In the genomic region with DNA sequence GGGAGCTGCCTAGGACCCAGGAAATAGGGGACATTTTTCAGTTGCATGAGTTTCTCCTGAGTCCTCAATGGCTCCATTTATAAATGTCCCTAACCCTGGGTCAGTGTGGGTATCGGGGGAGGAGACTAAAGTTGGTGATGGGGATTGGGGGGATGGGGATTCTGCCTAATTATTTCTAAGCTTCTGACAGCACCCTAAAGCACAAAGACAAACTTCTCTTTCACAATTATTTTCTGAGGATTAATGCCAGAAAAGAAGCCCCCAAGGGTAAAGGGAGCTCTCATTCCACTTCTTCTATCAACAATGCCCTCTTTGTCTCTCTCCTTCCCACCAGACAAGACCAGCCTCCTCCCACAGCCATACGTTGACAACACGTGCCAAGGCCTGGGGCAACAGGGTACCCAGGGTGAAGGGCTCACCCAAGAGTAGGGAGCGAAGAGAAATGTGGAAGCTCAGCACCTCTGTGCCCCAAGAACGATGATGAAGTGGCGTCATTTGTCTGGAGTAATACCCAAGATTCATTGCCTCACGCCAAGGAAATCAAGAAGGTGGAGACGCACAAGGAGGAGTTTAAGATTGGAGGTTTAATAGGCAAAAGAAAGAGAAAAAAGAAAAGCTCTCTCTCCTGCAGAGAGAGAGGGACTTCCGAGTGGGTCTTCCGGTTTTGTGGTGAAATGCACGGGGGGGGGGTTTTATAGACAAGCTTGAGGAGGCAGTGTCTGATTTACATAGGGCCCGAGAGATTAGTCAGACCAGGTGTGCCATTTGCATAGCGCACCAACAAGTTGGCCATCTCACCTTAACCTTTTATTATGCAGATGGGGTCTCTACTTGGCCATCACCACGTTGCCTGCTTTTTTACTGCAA, we compare ENCODE assay signal across 17 cellular contexts. TPM values are rescaled to one million over a fixed set of nuclear protein-coding genes. Genes with fewer than 3 reads are reported as not detected.
DNase-seq lines count a peak whose midpoint lies in the region; ATAC-seq and TF ChIP-seq lines count a peak whose summit lies in the region.
"Had no signal": no experiment of that assay in that cellular context is flagged by ENCODE, and none has a peak within 500 bp of the region (broad histone marks: within the 10 kb centered on the region; RNA-seq: fewer than 3 reads in every experiment).

No MANE protein-coding gene starts in this region.

- no peaks in the 10 kb centered on the region for H3K27me3 ChIP-seq in upper lobe of left lung
- H3K27me3 ChIP-seq: dorsolateral prefrontal cortex had no signal

- TF ChIP-seq CTCF in upper lobe of left lung (IDR thresholded peaks at IDR 0.05), result no peak

- 41 to 46% methylated on average over 14 of the region's 14 CpGs for WGBS in upper lobe of left lung, 2 donors

- H3K9me3 Mint-ChIP-seq in activated naive CD8-positive, alpha-beta T cell (ENCODE audit: low read depth), result peaks cover 5% of the 10 kb centered on the region
- H3K9me3 Mint-ChIP-seq in naive B cell, result peaks cover 4 to 18% (median 7%) of the 10 kb centered on the region in 7 donors

- ATAC-seq in naive B cell (ENCODE audit: low read depth in 2 of 2), result peak; percentile 55 to 64
- ATAC-seq in upper lobe of left lung (ENCODE audit: low FRiP score in 2 of 2), result no peak
- ATAC-seq: foreskin keratinocyte, left lobe of liver had no signal

- TF ChIP-seq EP300 in upper lobe of left lung (IDR thresholded peaks at IDR 0.05), result no peak

- no peaks in the 10 kb centered on the region for H3K4me1 ChIP-seq in upper lobe of left lung
- H3K4me1 ChIP-seq: foreskin keratinocyte had no signal

- TF ChIP-seq POLR2A in upper lobe of left lung (IDR thresholded peaks at IDR 0.05), result no peak

- peaks cover 14% of the 10 kb centered on the region for H3K27me3 Mint-ChIP-seq in activated naive CD8-positive, alpha-beta T cell
- H3K27me3 Mint-ChIP-seq in naive B cell, result peaks cover 30 to 64% (median 58%) of the 10 kb centered on the region in 3 donors

- DNase-seq in NCI-H345 (lab: John Stamatoyannopoulos, UW) (peak; percentile 34), NCI-H345 treated with DMSO at 0.1 percent for 48 hours (lab: John Stamatoyannopoulos, UW; ENCODE audit: unreplicated experiment) (no peak), NCI-H1048 (lab: John Stamatoyannopoulos, UW) (peak; percentile 94), naive B cell (peak; percentile 3), SKM-1 treated with dmso at 0.1 percent for 144 hours (lab: John Stamatoyannopoulos, UW; ENCODE audit: unreplicated experiment) (no peak), upper lobe of left lung (no peak), putamen (ENCODE audit: low spot score) (no peak)
- DNase-seq: activated CD8-positive, alpha-beta memory T cell treated with anti-CD3 and anti-CD28 coated beads for 24 hours; dorsolateral prefrontal cortex; foreskin keratinocyte; GF-D8; nucleus accumbens; T-helper 9 cell had no signal

- peak overlapping the region; percentile 77 for H3K4me3 Mint-ChIP-seq in activated naive CD8-positive, alpha-beta T cell
- H3K4me3 Mint-ChIP-seq in naive B cell, result peak overlapping the region; percentile 49 to 89 (median 68)

- H3K27ac ChIP-seq in upper lobe of left lung, result no peak overlapping the region
- H3K27ac ChIP-seq: dorsolateral prefrontal cortex, foreskin keratinocyte had no signal

- no peaks in the 10 kb centered on the region for H3K36me3 ChIP-seq in upper lobe of left lung

- H3K27ac Mint-ChIP-seq in activated naive CD8-positive, alpha-beta T cell, result peak overlapping the region; percentile 43
- peak overlapping the region in 3 of 6 donors; percentile 0 to 28 (median 25) for H3K27ac Mint-ChIP-seq in naive B cell

- H3K36me3 Mint-ChIP-seq in activated naive CD8-positive, alpha-beta T cell, result peaks cover 2% of the 10 kb centered on the region
- H3K36me3 Mint-ChIP-seq in naive B cell, result peaks cover 0 to 7% of the 10 kb centered on the region in 2 donors

- no peaks in the 10 kb centered on the region for H3K9me3 ChIP-seq in upper lobe of left lung

- H3K4me3 ChIP-seq in upper lobe of left lung, result no peak overlapping the region

- H3K4me1 Mint-ChIP-seq in activated naive CD8-positive, alpha-beta T cell (ENCODE audit: low read depth), result peaks cover 14% of the 10 kb centered on the region
- peaks cover 6 to 14% (median 14%) of the 10 kb centered on the region in 3 donors for H3K4me1 Mint-ChIP-seq in naive B cell

RNA-seq across cellular contexts. Expression of a gene that starts 14.5 kb away (rescaled TPM):
- not detected for polyA plus RNA-seq in naive B cell (ENCODE audit: low read depth in 6 of 6)
- total RNA-seq in upper lobe of left lung, result 1 to 10 TPM in 1 of 6 donors, under 1 TPM in 2, not detected in 3; 0.24 to 3.1 (median 0.31) TPM
- total RNA-seq: astrocyte, foreskin keratinocyte, urinary bladder had no signal

RNA-seq across cellular contexts. Expression of a gene that starts 24.5 kb away (rescaled TPM):
- polyA plus RNA-seq in naive B cell (ENCODE audit: low read depth in 6 of 6), result 10 to 100 TPM; 12.6 to 39.2 (median 23.1) TPM
- total RNA-seq in upper lobe of left lung, result 100 to 1,000 TPM in 1 of 6 donors, 10 to 100 TPM in 5; 31.2 to 107 (median 42.1) TPM

RNA-seq across cellular contexts. Expression of a gene that starts 32.0 kb away (rescaled TPM):
- not detected for polyA plus RNA-seq in naive B cell (ENCODE audit: low read depth in 6 of 6)
- total RNA-seq in upper lobe of left lung, result 10 to 100 TPM in 5 of 6 donors, 1 to 10 TPM in 1; 2.3 to 35.6 (median 28.8) TPM
- total RNA-seq: astrocyte had no signal

Comparison
In these comparisons a context has a peak if more than half of its experiments do, and no peak if none do; other contexts are left out.
1. DNase-seq: peak in NCI-H345 (single experiment), NCI-H1048 (single experiment) and naive B cell (single experiment); none in NCI-H345 treated with DMSO at 0.1 percent for 48 hours (single experiment), SKM-1 treated with dmso at 0.1 percent for 144 hours (single experiment), upper lobe of left lung (0 of 2) and putamen (single experiment).
2. ATAC-seq: peak in naive B cell (2 of 2); none in upper lobe of left lung (0 of 2).